3 cellular contexts compared by ENCODE assay signal in genomic region chr22:16899358-16899757, GRCh38.
DNase-seq lines count a peak whose midpoint lies in the region; TF ChIP-seq lines count a peak whose summit lies in the region.
"Not testable (repeated sequence)": the region's sequence is repeated elsewhere in the genome, so short reads cannot be mapped to it uniquely, and the experiment has no call there.

No MANE protein-coding gene starts in this region.

- not testable (repeated sequence) for H3K27me3 ChIP-seq in MG63

- peak; percentile 64 for DNase-seq in MG63
- not testable (repeated sequence) for DNase-seq in epithelial cell of prostate (ENCODE audit: low read depth, low spot score)
- peak; percentile 76 for DNase-seq in retinal pigment epithelial cell (ENCODE audit: low read depth)

- not testable (repeated sequence) for H3K36me3 ChIP-seq in MG63

- not testable (repeated sequence) for H3K9me3 ChIP-seq in MG63

- not testable (repeated sequence) for H3K4me3 ChIP-seq in MG63; retinal pigment epithelial cell (ENCODE audit: low read length)

- not testable (repeated sequence) for TF ChIP-seq CTCF in retinal pigment epithelial cell (conservative IDR thresholded peaks at IDR 0.05; ENCODE audit: low read depth, low read length)

- peak overlapping the region; percentile 20 for H3K27ac ChIP-seq in epithelial cell of prostate
